In the genomic region with DNA sequence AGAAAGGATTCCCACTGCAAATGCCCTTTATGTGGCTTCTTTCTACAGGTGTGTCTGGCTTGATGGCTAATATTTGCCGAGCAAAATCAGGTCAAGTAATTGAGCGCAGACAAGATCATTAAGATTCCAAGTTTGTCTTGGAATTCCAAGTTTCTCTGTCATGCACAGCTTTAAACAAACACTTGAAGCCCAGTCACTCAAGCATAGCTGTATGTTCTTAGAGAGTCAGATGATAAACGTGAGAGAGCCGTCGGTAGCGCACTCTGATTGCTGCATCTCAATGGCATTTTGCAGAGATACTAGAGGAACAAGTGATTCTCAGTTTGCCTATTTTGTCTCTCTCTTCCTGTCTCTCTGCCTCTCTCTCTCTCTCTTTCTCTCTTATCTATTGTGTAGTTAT, we compare ENCODE assay signal across 1 cellular context.
TF ChIP-seq lines count a peak whose summit lies in the region.

No MANE protein-coding gene starts in this region.

TF ChIP-seq in H1, 55 proteins besides CTCF, POLR2A, EP300 and RAD21:
- TF ChIP-seq SP4 (IDR thresholded peaks at IDR 0.05; ENCODE audit: low read length), result no peak
